ENCODE assay signal across 12 cellular contexts in genomic region chr2:64115808-64116598, GRCh38. TPM values are rescaled to one million over a fixed set of nuclear protein-coding genes. Genes with fewer than 3 reads are reported as not detected.
DNase-seq lines count a peak whose midpoint lies in the region; FAIRE-seq and TF ChIP-seq lines count a peak whose summit lies in the region.
"Had no signal": no experiment of that assay in that cellular context is flagged by ENCODE, and none has a peak within 500 bp of the region (broad histone marks: within the 10 kb centered on the region; RNA-seq: fewer than 3 reads in every experiment).

No MANE protein-coding gene starts in this region.

- H3K4me3 Mint-ChIP-seq in activated T-helper 1 cell treated with anti-CD3 and anti-CD28 coated beads, Interleukin-12 subunit alpha, Interleukin-12 subunit beta, Interleukin-2, Interleukin-4 antibody, amounts not matched to agents 30 ng/mL and 10 ng/mL and 1 ng/mL, durations not matched to agents 14 hours and 24 hours and 36 hours: peak overlapping the region; percentile 7

- H3K4me1 Mint-ChIP-seq in activated T-helper 1 cell treated with anti-CD3 and anti-CD28 coated beads, Interleukin-12 subunit alpha, Interleukin-12 subunit beta, Interleukin-2, Interleukin-4 antibody, amounts not matched to agents 30 ng/mL and 10 ng/mL and 1 ng/mL, durations not matched to agents 14 hours and 24 hours and 36 hours (ENCODE audit: low read depth): peaks cover 70% of the 10 kb centered on the region

- peak overlapping the region; percentile 4; the same call in 1 of the 2 replicates for H3K27ac ChIP-seq in ACC112 (ENCODE audit: low read depth, low read length)
- H3K27ac ChIP-seq in tibial artery: no peak overlapping the region

- no peak for DNase-seq in GM12892 (ENCODE audit: insufficient read length)
- no peak for DNase-seq in activated T-helper 1 cell treated with anti-CD3 and anti-CD28 coated beads, Interleukin-12 subunit alpha, Interleukin-12 subunit beta, Interleukin-2, Interleukin-4 antibody, amounts not matched to agents 30 ng/mL and 10 ng/mL and 1 ng/mL, durations not matched to agents 14 hours and 24 hours and 36 hours (ENCODE audit: low spot score)
- DNase-seq in lung microvascular endothelial cell (ENCODE audit: low read depth in 2 of 2): peak; percentile 42 to 45
- no peak for DNase-seq in RPMI8226
- DNase-seq in dedifferentiated amniotic fluid mesenchymal stem cell (ENCODE audit: extremely low spot score): no peak
- no peak for DNase-seq in tibial artery
- no peak for DNase-seq in middle frontal gyrus (ENCODE audit: extremely low spot score, low spot score)
- DNase-seq: activated CD4-positive, alpha-beta T cell treated with anti-CD3 and anti-CD28 coated beads, Interleukin-2, amount 50 U/mL, for 48 hours; NCI-H345; retina; SK-N-SH had no signal

- H3K36me3 ChIP-seq in ACC112 (ENCODE audit: insufficient read depth, low read length) (no peaks in the 10 kb centered on the region), tibial artery (no peaks in the 10 kb centered on the region)

- no peak for TF ChIP-seq POLR2A in GM12892 (IDR thresholded peaks at IDR 0.05; ENCODE audit: low read depth, low read length)

- FAIRE-seq in GM12892 (lab: Jason Lieb, UNC): peak; percentile 69

- no peak overlapping the region for H2AFZ ChIP-seq in ACC112 (ENCODE audit: low read length, unreplicated experiment)

- no peaks in the 10 kb centered on the region for H3K27me3 Mint-ChIP-seq in activated T-helper 1 cell treated with anti-CD3 and anti-CD28 coated beads, Interleukin-12 subunit alpha, Interleukin-12 subunit beta, Interleukin-2, Interleukin-4 antibody, amounts not matched to agents 30 ng/mL and 10 ng/mL and 1 ng/mL, durations not matched to agents 14 hours and 24 hours and 36 hours (ENCODE audit: insufficient read depth)

- peak overlapping the region; percentile 23 for H3K27ac Mint-ChIP-seq in activated T-helper 1 cell treated with anti-CD3 and anti-CD28 coated beads, Interleukin-12 subunit alpha, Interleukin-12 subunit beta, Interleukin-2, Interleukin-4 antibody, amounts not matched to agents 30 ng/mL and 10 ng/mL and 1 ng/mL, durations not matched to agents 14 hours and 24 hours and 36 hours

- no peak for TF ChIP-seq CTCF in tibial artery (IDR thresholded peaks at IDR 0.05)

- no peaks in the 10 kb centered on the region for H3K27me3 ChIP-seq in ACC112 (ENCODE audit: insufficient read depth, low read length)
- no peaks in the 10 kb centered on the region for H3K27me3 ChIP-seq in tibial artery

- intact Hi-C loops in activated T-helper 1 cell treated with anti-CD3 and anti-CD28 coated beads, Interleukin-12 subunit alpha, Interleukin-12 subunit beta, Interleukin-2, Interleukin-4 antibody, amounts not matched to agents 30 ng/mL and 10 ng/mL and 1 ng/mL, durations not matched to agents 14 hours and 24 hours and 36 hours (cut with micrococcal nuclease): loop anchor here (10.0 kb wide), 2 partner anchors 619 to 869 kb away; partner anchors contain the start of gene SLC1A4
- intact Hi-C loops in tibial artery (cut with DNase I; ENCODE audit: low total_unique reads): no loop called here

- no peaks in the 10 kb centered on the region for H3K9me3 ChIP-seq in tibial artery
- H3K9me3 ChIP-seq: SK-N-SH had no signal

- H3K4me3 ChIP-seq in ACC112 (ENCODE audit: low read depth, low read length): peak overlapping the region; percentile 11; the same call in 1 of the 2 replicates
- no peak overlapping the region for H3K4me3 ChIP-seq in tibial artery

- H3K36me3 Mint-ChIP-seq in activated T-helper 1 cell treated with anti-CD3 and anti-CD28 coated beads, Interleukin-12 subunit alpha, Interleukin-12 subunit beta, Interleukin-2, Interleukin-4 antibody, amounts not matched to agents 30 ng/mL and 10 ng/mL and 1 ng/mL, durations not matched to agents 14 hours and 24 hours and 36 hours (ENCODE audit: low read depth): peaks cover 10% of the 10 kb centered on the region

- no peaks in the 10 kb centered on the region for H3K9me3 Mint-ChIP-seq in activated T-helper 1 cell treated with anti-CD3 and anti-CD28 coated beads, Interleukin-12 subunit alpha, Interleukin-12 subunit beta, Interleukin-2, Interleukin-4 antibody, amounts not matched to agents 30 ng/mL and 10 ng/mL and 1 ng/mL, durations not matched to agents 14 hours and 24 hours and 36 hours

- peaks cover 32% of the 10 kb centered on the region for H3K4me1 ChIP-seq in ACC112 (ENCODE audit: control insufficient read depth, insufficient read depth, low read length, unreplicated experiment)
- H3K4me1 ChIP-seq in tibial artery: peaks cover 0 to 92% (median 28%) of the 10 kb centered on the region in 4 donors

- H3K79me2 ChIP-seq in ACC112 (ENCODE audit: control insufficient read depth, insufficient read depth, low read length, unreplicated experiment): peaks cover 4% of the 10 kb centered on the region

RNA-seq across cellular contexts. Expression of gene PELI1, which starts 28.2 kb away (rescaled TPM):
- polyA plus RNA-seq in GM12892 (2012; ENCODE audit: missing spikeins): 30.7 TPM
- 47.1 and 50.4 TPM in 2 replicates for total RNA-seq in activated T-helper 1 cell treated with anti-CD3 and anti-CD28 coated beads, Interleukin-12 subunit alpha, Interleukin-12 subunit beta, Interleukin-2, Interleukin-4 antibody, amounts not matched to agents 30 ng/mL and 10 ng/mL and 1 ng/mL, durations not matched to agents 14 hours and 24 hours and 36 hours
- 44.5 and 66.9 TPM in 2 replicates for total RNA-seq in lung microvascular endothelial cell

Comparison
In these comparisons a context has a peak if more than half of its experiments do, and no peak if none do; other contexts are left out.
1. DNase-seq: peak in lung microvascular endothelial cell (2 of 2); none in GM12892 (single experiment), activated T-helper 1 cell treated with anti-CD3 and anti-CD28 coated beads, Interleukin-12 subunit alpha, Interleukin-12 subunit beta, Interleukin-2, Interleukin-4 antibody, amounts not matched to agents 30 ng/mL and 10 ng/mL and 1 ng/mL, durations not matched to agents 14 hours and 24 hours and 36 hours (single experiment), RPMI8226 (single experiment), dedifferentiated amniotic fluid mesenchymal stem cell (single experiment), tibial artery (0 of 2) and middle frontal gyrus (single experiment).